1 cellular context compared by ENCODE assay signal in genomic region chr5:121691478-121691877, GRCh38.
TF ChIP-seq lines count a peak whose summit lies in the region.

No MANE protein-coding gene starts in this region.

TF ChIP-seq in K562, 482 proteins besides CTCF, POLR2A, EP300 and RAD21 (continued from another document):
- TF ChIP-seq, protein P1, sequence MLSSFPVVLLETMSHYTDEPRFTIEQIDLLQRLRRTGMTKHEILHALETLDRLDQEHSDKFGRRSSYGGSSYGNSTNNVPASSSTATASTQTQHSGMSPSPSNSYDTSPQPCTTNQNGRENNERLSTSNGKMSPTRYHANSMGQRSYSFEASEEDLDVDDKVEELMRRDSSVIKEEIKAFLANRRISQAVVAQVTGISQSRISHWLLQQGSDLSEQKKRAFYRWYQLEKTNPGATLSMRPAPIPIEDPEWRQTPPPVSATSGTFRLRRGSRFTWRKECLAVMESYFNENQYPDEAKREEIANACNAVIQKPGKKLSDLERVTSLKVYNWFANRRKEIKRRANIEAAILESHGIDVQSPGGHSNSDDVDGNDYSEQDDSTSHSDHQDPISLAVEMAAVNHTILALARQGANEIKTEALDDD (IDR thresholded peaks at IDR 0.05): peak; percentile 92
- TF ChIP-seq TEAD4 (IDR thresholded peaks at IDR 0.05; ENCODE audit: low read length): peak; percentile 37; the same call in 1 of the 2 replicates
- TF ChIP-seq TEAD4 (CRISPR knock-in tag; IDR thresholded peaks at IDR 0.05; ENCODE audit: borderline replicate concordance): no peak
- peak; percentile 24; the same call in 1 of the 2 replicates for TF ChIP-seq JUND (IDR thresholded peaks at IDR 0.05; ENCODE audit: borderline replicate concordance, low read depth, low read length)
- no peak for TF ChIP-seq JUND (tag; IDR thresholded peaks at IDR 0.05; ENCODE audit: borderline replicate concordance, low read depth, low read length)
- peak; percentile 33; the same call in 1 of the 2 replicates for TF ChIP-seq SOX6 (IDR thresholded peaks at IDR 0.05)
- TF ChIP-seq MYNN (IDR thresholded peaks at IDR 0.05): peak; percentile 89
- no peak for TF ChIP-seq MYNN (CRISPR knock-in tag; IDR thresholded peaks at IDR 0.05)
- TF ChIP-seq FOXJ2 (tag; IDR thresholded peaks at IDR 0.05): no peak
- 0 out of 4 replicates have a peak, but pooled peaks of 1 of the 2 experiments have one; percentile 15 for TF ChIP-seq TRIM24 (IDR thresholded peaks at IDR 0.05)
- peak; percentile 19; the same call in 1 of the 2 replicates for TF ChIP-seq TAL1 (IDR thresholded peaks at IDR 0.05)
- TF ChIP-seq, protein P2, sequence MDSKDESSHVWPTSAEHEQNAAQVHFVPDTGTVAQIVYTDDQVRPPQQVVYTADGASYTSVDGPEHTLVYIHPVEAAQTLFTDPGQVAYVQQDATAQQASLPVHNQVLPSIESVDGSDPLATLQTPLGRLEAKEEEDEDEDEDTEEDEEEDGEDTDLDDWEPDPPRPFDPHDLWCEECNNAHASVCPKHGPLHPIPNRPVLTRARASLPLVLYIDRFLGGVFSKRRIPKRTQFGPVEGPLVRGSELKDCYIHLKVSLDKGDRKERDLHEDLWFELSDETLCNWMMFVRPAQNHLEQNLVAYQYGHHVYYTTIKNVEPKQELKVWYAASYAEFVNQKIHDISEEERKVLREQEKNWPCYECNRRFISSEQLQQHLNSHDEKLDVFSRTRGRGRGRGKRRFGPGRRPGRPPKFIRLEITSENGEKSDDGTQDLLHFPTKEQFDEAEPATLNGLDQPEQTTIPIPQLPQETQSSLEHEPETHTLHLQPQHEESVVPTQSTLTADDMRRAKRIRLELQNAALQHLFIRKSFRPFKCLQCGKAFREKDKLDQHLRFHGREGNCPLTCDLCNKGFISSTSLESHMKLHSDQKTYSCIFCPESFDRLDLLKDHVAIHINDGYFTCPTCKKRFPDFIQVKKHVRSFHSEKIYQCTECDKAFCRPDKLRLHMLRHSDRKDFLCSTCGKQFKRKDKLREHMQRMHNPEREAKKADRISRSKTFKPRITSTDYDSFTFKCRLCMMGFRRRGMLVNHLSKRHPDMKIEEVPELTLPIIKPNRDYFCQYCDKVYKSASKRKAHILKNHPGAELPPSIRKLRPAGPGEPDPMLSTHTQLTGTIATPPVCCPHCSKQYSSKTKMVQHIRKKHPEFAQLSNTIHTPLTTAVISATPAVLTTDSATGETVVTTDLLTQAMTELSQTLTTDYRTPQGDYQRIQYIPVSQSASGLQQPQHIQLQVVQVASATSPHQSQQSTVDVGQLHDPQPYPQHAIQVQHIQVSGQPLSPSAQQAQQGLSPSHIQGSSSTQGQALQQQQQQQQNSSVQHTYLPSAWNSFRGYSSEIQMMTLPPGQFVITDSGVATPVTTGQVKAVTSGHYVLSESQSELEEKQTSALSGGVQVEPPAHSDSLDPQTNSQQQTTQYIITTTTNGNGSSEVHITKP (IDR thresholded peaks at IDR 0.05; ENCODE audit: partially characterized antibody): no peak
- peak; percentile 43 for TF ChIP-seq ARID1B (IDR thresholded peaks at IDR 0.05)
